8 cellular contexts compared by ENCODE assay signal in genomic region chr10:114042895-114043531, GRCh38. TPM values are rescaled to one million over a fixed set of nuclear protein-coding genes. Genes with fewer than 3 reads are reported as not detected.
DNase-seq lines count a peak whose midpoint lies in the region; ATAC-seq, FAIRE-seq and TF ChIP-seq lines count a peak whose summit lies in the region.

No MANE protein-coding gene starts in this region.

- no peak overlapping the region for H3K27ac ChIP-seq in GM23338 (ENCODE audit: low read depth)
- H3K27ac ChIP-seq in GM12878 (ENCODE audit: control insufficient read depth, insufficient read depth) = no peak overlapping the region
- no peak overlapping the region for H3K27ac ChIP-seq in skeletal muscle tissue (ENCODE audit: low read depth, low read length)

- H3K27ac Mint-ChIP-seq in GM23338 = no peak overlapping the region

- H3K36me3 Mint-ChIP-seq in GM23338 (ENCODE audit: low read depth) = no peaks in the 10 kb centered on the region; the same call in 2 of the 3 replicates

- TF ChIP-seq EP300 in GM12878 (IDR thresholded peaks at IDR 0.05; ENCODE audit: borderline replicate concordance in 1 of 2, control insufficient read depth in 1 of 2, low read depth in 2 of 2, low read length in 2 of 2) = no peak

- CTCF ChIA-PET in GM12878 (lab: Yijun Ruan, JAX) = interaction anchor here (0.6 to 1.7 kb wide), 5 partner anchors 23 to 108 kb away, joined by 3 to 4 read pairs (median 3); no protein-coding TSS in a partner anchor

- TF ChIP-seq CTCF in GM23338 (conservative IDR thresholded peaks at IDR 0.05; ENCODE audit: low read depth in 2 of 2) = no peak
- TF ChIP-seq CTCF in GM12878 (IDR thresholded peaks at IDR 0.05 in 2 of 3, conservative IDR thresholded peaks at IDR 0.05 in 1 of 3; ENCODE audit: control insufficient read depth in 2 of 3, extremely low read depth in 1 of 3, insufficient read depth in 1 of 3, low read depth in 3 of 3, low read length in 3 of 3) = no peak

- RAD21 ChIA-PET in GM12878 (lab: Charles Lee; ENCODE audit: unreplicated experiment) = interaction anchor here (0.6 to 2.4 kb wide), 8 partner anchors 18 to 171 kb away, joined by 3 to 15 read pairs (median 4); no protein-coding TSS in a partner anchor

- H3K4me2 ChIP-seq in GM23338 = peak overlapping the region; percentile 87
- peak overlapping the region; percentile 70 for H3K4me2 ChIP-seq in GM12878 (ENCODE audit: control insufficient read depth, insufficient read depth)

- H3K9me2 ChIP-seq in GM23338 (ENCODE audit: insufficient read depth) = no peaks in the 10 kb centered on the region

- H4K20me1 ChIP-seq in GM23338 (replicated peaks; ENCODE audit: insufficient read depth) (peaks cover 6% of the 10 kb centered on the region), GM12878 (ENCODE audit: control insufficient read depth, insufficient read depth) (no peaks in the 10 kb centered on the region)

- H3K4me3 Mint-ChIP-seq in GM23338 = peak overlapping the region; percentile 79

- H3K27me3 Mint-ChIP-seq in GM23338 (ENCODE audit: insufficient read depth, low read depth, poor library complexity) = peaks cover 54% of the 10 kb centered on the region

- TF ChIP-seq POLR2A in GM12878 (IDR thresholded peaks at IDR 0.05; ENCODE audit: low read depth, low read length) = 0 out of 2 replicates have a peak, but pooled peaks have one; percentile 34

- peak; percentile 15; the same call in 1 of the 2 replicates for TF ChIP-seq RAD21 in GM12878 (IDR thresholded peaks at IDR 0.05; ENCODE audit: insufficient read depth, low read depth, low read length)

- H3K79me2 ChIP-seq in GM23338 (replicated peaks; ENCODE audit: insufficient read depth) (no peaks in the 10 kb centered on the region), GM12878 (ENCODE audit: control insufficient read depth, insufficient read depth, low read length) (no peaks in the 10 kb centered on the region)

- peak; percentile 65 for FAIRE-seq in GM12878 (lab: Jason Lieb, UNC)

- SMC1A ChIA-PET in GM12878 (lab: Charles Lee; ENCODE audit: uncharacterized antibody, unreplicated experiment) = interaction anchor here (0.6 to 2.1 kb wide), 7 partner anchors 8 to 244 kb away, joined by 3 to 7 read pairs (median 3); no protein-coding TSS in a partner anchor

- H3K4me1 ChIP-seq in GM23338 (ENCODE audit: insufficient read depth) (peaks cover 6% of the 10 kb centered on the region; the same call in 1 of the 2 replicates), GM12878 (ENCODE audit: control insufficient read depth, insufficient read depth, low read length) (peaks cover 5% of the 10 kb centered on the region), skeletal muscle tissue (ENCODE audit: control insufficient read depth in 3 of 3, insufficient read depth in 3 of 3, low read length in 3 of 3) (peaks cover 4 to 11% (median 7%) of the 10 kb centered on the region in 3 donors)

- H3K9me3 ChIP-seq in GM12878 (replicated peaks; ENCODE audit: control insufficient read depth, insufficient read depth, low read length) = peaks cover 2% of the 10 kb centered on the region; the same call in 1 of the 3 replicates
- no peaks in the 10 kb centered on the region for H3K9me3 ChIP-seq in skeletal muscle tissue (ENCODE audit: control insufficient read depth in 3 of 3, low read length in 3 of 3)

- no TSS peak for BruUV-seq in GM12878 (replicated peaks; lab: Mats Ljungman, UMichigan)

- H3K4me3 ChIP-seq in GM23338 (peak overlapping the region; percentile 72), GM12878 (peak overlapping the region; percentile 78), skeletal muscle tissue (ENCODE audit: low read length in 3 of 3) (peak overlapping the region; percentile 56 to 70 (median 63))

- DNase-seq in ELR (ENCODE audit: low read depth) (peak; percentile 50), GM23338 (ENCODE audit: low spot score) (peak; percentile 76), NCI-H526 (lab: John Stamatoyannopoulos, UW) (peak; percentile 69 to 85), GM12878 (ENCODE audit: low read depth, low spot score) (no peak), iris pigment epithelial cell (ENCODE audit: low read depth) (peak; percentile 31), OCI-M1 (lab: John Stamatoyannopoulos, UW) (no peak)

- peak; percentile 66 for ATAC-seq in GM23338
- ATAC-seq in GM12878 = peak; percentile 79
- no peak for ATAC-seq in HG03025 (IDR thresholded peaks at IDR 0.05; ENCODE audit: low FRiP score, unreplicated experiment)

- in situ Hi-C loops in GM12878 (cut with MboI) = no loop called here

- no peaks in the 10 kb centered on the region for H3K36me3 ChIP-seq in GM23338 (ENCODE audit: insufficient read depth)
- no peaks in the 10 kb centered on the region for H3K36me3 ChIP-seq in GM12878 (ENCODE audit: control insufficient read depth in 2 of 2, insufficient read depth in 2 of 2, low read length in 1 of 2)
- no peaks in the 10 kb centered on the region for H3K36me3 ChIP-seq in skeletal muscle tissue (ENCODE audit: control insufficient read depth in 3 of 3, insufficient read depth in 3 of 3, low read length in 3 of 3)

- intact Hi-C loops in GM12878 (cut with micrococcal nuclease; ENCODE audit: unreplicated experiment) = no loop called here

- H3F3A ChIP-seq in GM23338 (replicated peaks; ENCODE audit: low read depth) = no peaks in the 10 kb centered on the region

- 5% methylated on average over 26 of the region's 38 CpGs for WGBS in GM12878 (ENCODE audit: insufficient coverage, insufficient replicate concordance, low lambda C conversion rate, missing lambda C conversion rate)

- 0 out of 2 replicates have a peak overlapping the region, but pooled peaks have one; percentile 5 for H3K9ac ChIP-seq in GM12878 (ENCODE audit: control insufficient read depth, insufficient read depth, low read length)
- peak overlapping the region; percentile 12 to 55 (median 54) for H3K9ac ChIP-seq in skeletal muscle tissue (ENCODE audit: low read depth in 1 of 3, low read length in 3 of 3)

- H3K27me3 ChIP-seq in GM23338 (ENCODE audit: insufficient read depth) = peaks cover 78% of the 10 kb centered on the region
- H3K27me3 ChIP-seq in GM12878 (replicated peaks in 1 of 2; ENCODE audit: control insufficient read depth in 2 of 2, insufficient read depth in 2 of 2, low read length in 1 of 2) = peaks cover 0 to 3% of the 10 kb centered on the region in 2 experiments; a peak in 2 of 4 replicates
- H3K27me3 ChIP-seq in skeletal muscle tissue (ENCODE audit: control insufficient read depth in 3 of 3, insufficient read depth in 3 of 3, low read length in 3 of 3) = peaks cover 16 to 33% (median 26%) of the 10 kb centered on the region in 3 donors

- peaks cover 4% of the 10 kb centered on the region; the same call in 1 of the 3 replicates for H3K9me3 Mint-ChIP-seq in GM23338

- peaks cover 11% of the 10 kb centered on the region for H3K4me1 Mint-ChIP-seq in GM23338

- POLR2A ChIA-PET in GM12878 (lab: Charles Lee) = interaction anchor here (0.6 to 0.8 kb wide), 4 partner anchors 11 to 202 kb away, joined by 3 read pairs; partner anchors contain the start of gene DCLRE1A

- H2AFZ ChIP-seq in GM23338 = peak overlapping the region; percentile 97
- H2AFZ ChIP-seq in GM12878 (ENCODE audit: control insufficient read depth, low read depth, low read length) = peak overlapping the region; percentile 74

TF ChIP-seq in GM23338, 12 proteins besides CTCF, POLR2A, EP300 and RAD21 (continues in another document):
- TF ChIP-seq POLR2AphosphoS5 (IDR thresholded peaks at IDR 0.05; ENCODE audit: low read depth) (0 out of 2 replicates have a peak, but pooled peaks have one; percentile 9), NANOG (IDR thresholded peaks at IDR 0.05; ENCODE audit: borderline replicate concordance) (no peak)

TF ChIP-seq in GM12878, 131 proteins besides CTCF, POLR2A, EP300 and RAD21 (continues in another document):
- no peak for TF ChIP-seq SREBF1 (IDR thresholded peaks at IDR 0.05; ENCODE audit: low read length)
- TF ChIP-seq RAD51 (IDR thresholded peaks at IDR 0.05) = no peak
- TF ChIP-seq MAX (IDR thresholded peaks at IDR 0.05; ENCODE audit: low read depth, low read length) = no peak
- no peak for TF ChIP-seq PAX8 (IDR thresholded peaks at IDR 0.05)
- TF ChIP-seq SIN3A (IDR thresholded peaks at IDR 0.05; ENCODE audit: low read depth, low read length) = no peak
- no peak for TF ChIP-seq SUPT20H (IDR thresholded peaks at IDR 0.05; ENCODE audit: borderline replicate concordance, control insufficient read depth, low read depth, low read length)
- peak; percentile 30 for TF ChIP-seq IKZF1 (conservative IDR thresholded peaks at IDR 0.05)

RNA-seq across cellular contexts. Expression of gene ADRB1, which starts 0.7 kb away (rescaled TPM):
- 0.24 and 0.39 TPM in 2 replicates for total RNA-seq in GM23338 (2014; rRNA removed; shearing (Covaris generic))
- polyA plus RNA-seq in GM23338 (2016; fragmentation: Nextera tagmentation; extraction: Ambion mirVana) = 0.14 and 0.23 TPM in 2 replicates
- 3.0 and 3.1 TPM in 2 replicates for total RNA-seq in GM12878 (2013; cell fraction: nucleolus; rRNA removed)
- total RNA-seq in GM12878 (2014; rRNA removed) = 2.7 and 2.9 TPM in 2 replicates
- total RNA-seq in GM12878 (2014; rRNA removed; fragmentation: Illumina TruSeq; extraction: Trizol) = 1.2 and 1.3 TPM in 2 replicates
- total RNA-seq in GM12878 (2021) = 3.9 and 4.5 TPM in 2 replicates
- polyA plus RNA-seq in GM12878 (2011; ENCODE audit: low read depth) = 0.13 TPM
- polyA plus RNA-seq in GM12878 (2011; rRNA removed) = 0.23 and 0.26 TPM in 2 replicates
- 0.21 and 0.30 TPM in 2 replicates for polyA plus RNA-seq in GM12878 (2011; cell fraction: cytosol; rRNA removed)
- 1.4 and 1.9 TPM in 2 replicates for polyA plus RNA-seq in GM12878 (2011; cell fraction: nucleus; rRNA removed)
- 0.53 and 0.77 TPM in 2 replicates for polyA plus RNA-seq in GM12878 (2012)
- polyA plus RNA-seq in GM12878 (2014; fragmentation: Illumina TruSeq; extraction: Trizol) = 1.0 and 1.8 TPM in 2 replicates
- polyA plus RNA-seq in GM12878 (2014; fragmentation: Nextera tagmentation; extraction: Ambion mirVana) = 1 to 10 TPM in 1 of 2 experiments, under 1 TPM in 1; 0.99 to 2.8 TPM
- 2.2 and 2.5 TPM in 2 replicates for polyA plus RNA-seq in GM12878 (2014; rRNA removed)
- under 1 TPM; 0.39 to 0.92 TPM for polyA plus RNA-seq in GM12878 (2016; fragmentation: Nextera tagmentation; extraction: Ambion mirVana)
- polyA minus RNA-seq in GM12878 (2011; rRNA and poly(A)+ RNA removed) = 0.52 and 0.59 TPM in 2 replicates
- not detected in 2 replicates for polyA minus RNA-seq in GM12878 (2011; cell fraction: cytosol; rRNA and poly(A)+ RNA removed)
- polyA minus RNA-seq in GM12878 (2011; cell fraction: nucleus; rRNA and poly(A)+ RNA removed) = 0.97 and 1.4 TPM in 2 replicates
- 0.52 TPM for total RNA-seq in skeletal muscle tissue

Comparison
In these comparisons a context has a peak if more than half of its experiments do, and no peak if none do; other contexts are left out.
1. DNase-seq: peak in ELR (single experiment), GM23338 (single experiment), NCI-H526 (2 of 2) and iris pigment epithelial cell (single experiment); none in GM12878 (single experiment) and OCI-M1 (single experiment).
2. Peak in every context shown above with its lines, with median percentiles within 50 percentile points of each other: H3K4me3 ChIP-seq.